ENCODE assay signal across 34 cellular contexts in the genomic region with DNA sequence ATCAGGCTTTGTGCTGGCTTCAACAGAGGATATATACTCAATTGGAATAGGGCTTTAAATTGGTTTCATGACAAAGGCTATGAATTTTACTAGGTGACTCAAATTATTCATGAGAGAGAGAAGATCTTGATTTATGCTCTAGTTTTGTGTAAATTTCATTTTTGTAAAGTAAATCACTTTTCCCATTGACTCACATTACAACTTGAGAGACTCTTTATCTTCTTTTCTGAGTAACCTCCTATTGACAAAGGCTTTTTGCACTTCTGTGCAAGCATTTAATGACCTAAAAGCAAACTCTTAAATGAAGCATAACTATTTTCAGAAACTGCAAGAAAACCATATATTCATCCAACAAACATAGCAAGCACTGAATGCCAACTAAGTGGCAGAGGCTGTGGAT.
"Had no signal": no experiment of that assay in that cellular context is flagged by ENCODE, and none has a peak within 500 bp of the region (broad histone marks: within the 10 kb centered on the region; RNA-seq: fewer than 3 reads in every experiment).

No MANE protein-coding gene starts in this region.

- H3K9ac ChIP-seq: KMS-11 had no signal

- DNase-seq: Karpas-422, Kasumi-1, MG63, MM.1S, MV-4-11, NCI-H1048, NCI-H1092, NCI-H1092 treated with DMSO at 0.1 percent for 48 hours, NCI-H1105, NCI-H1105 treated with DMSO at 0.1 percent for 48 hours, NCI-H1417, NCI-H1417 treated with DMSO at 0.1 percent for 48 hours, NCI-H1436, NCI-H1436 treated with DMSO at 0.1 percent for 48 hours, NCI-H146, NCI-H1694, NCI-H1694 treated with DMSO at 0.1 percent for 48 hours, NCI-H187, NCI-H187 treated with DMSO at 0.1 percent for 48 hours, NCI-H1930, NCI-H2029, NCI-H2029 treated with DMSO at 0.1 percent for 48 hours, NCI-H2081, NCI-H2081 treated with DMSO at 0.1 percent for 48 hours, NCI-H2107, NCI-H2171, NCI-H2171 treated with DMSO at 0.1 percent for 48 hours, NCI-H2227 treated with DMSO at 0.1 percent for 48 hours, NCI-H226, NCI-H345, NCI-H446, NCI-H446 treated with DMSO at 0.1 percent for 48 hours, NCI-H510A had no signal

- H3K27me3 ChIP-seq: MG63 had no signal

- H3K36me3 ChIP-seq: MG63 had no signal

- H3K4me2 ChIP-seq: KMS-11 had no signal

- H3K4me3 ChIP-seq: MG63 had no signal

- H3K9me3 ChIP-seq: MG63 had no signal

- H3K27ac ChIP-seq: KMS-11 had no signal
